Comparison of ENCODE assay signal across 9 cellular contexts in genomic region chr2:85557130-85557529, GRCh38.
"Had no signal": no experiment of that assay in that cellular context is flagged by ENCODE, and none has a peak within 500 bp of the region (broad histone marks: within the 10 kb centered on the region; RNA-seq: fewer than 3 reads in every experiment).

No MANE protein-coding gene starts in this region.

- H3K9ac ChIP-seq: GM23248 had no signal

- H3K9me3 ChIP-seq: HAP-1 had no signal

- H3K4me3 ChIP-seq: GM23248, GM23338, HAP-1 had no signal

- H3K9me3 Mint-ChIP-seq: GM23338, H9, HFFc6 had no signal

- H2AFZ ChIP-seq: GM23248, GM23338 had no signal

- ATAC-seq: GM23338, HCT116 had no signal

- H3K27ac ChIP-seq: GM23248 had no signal

- H3K27ac Mint-ChIP-seq: GM23338, H9, HFFc6 had no signal

- H3K4me2 ChIP-seq: GM23338 had no signal

- H3K4me3 Mint-ChIP-seq: GM23338, H9, HFFc6 had no signal

- DNase-seq: GM23248, GOT3, H7, H9, HCEC 1CT, HFFc6 had no signal
